8 cellular contexts compared by ENCODE assay signal in the genomic region with DNA sequence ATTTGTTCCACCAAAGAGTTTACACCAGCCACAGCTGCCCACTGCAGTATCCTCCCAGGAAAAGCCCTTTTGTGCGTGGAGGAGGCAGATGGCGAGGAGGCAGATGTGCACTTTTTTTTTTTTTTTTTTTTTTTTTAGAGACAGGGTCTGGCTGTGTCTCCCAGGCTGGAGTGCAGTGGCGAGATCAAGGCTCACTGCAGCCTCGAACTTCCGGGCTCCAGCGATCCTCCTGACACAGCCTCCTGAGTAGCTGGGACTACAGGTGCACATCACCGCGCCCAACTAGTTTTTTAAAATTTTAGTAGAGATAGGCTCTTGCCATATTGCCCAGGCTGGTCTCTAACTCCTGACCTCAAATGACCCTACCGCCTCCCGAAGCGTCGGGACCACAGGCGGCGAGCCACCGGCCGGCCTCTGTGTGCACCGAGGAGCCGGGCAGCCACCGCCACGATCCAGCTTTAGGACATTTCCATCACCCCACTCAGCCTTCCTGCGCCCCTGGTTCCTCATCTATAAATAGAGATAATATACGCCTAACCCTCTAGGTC. TPM values are rescaled to one million over a fixed set of nuclear protein-coding genes. Genes with fewer than 3 reads are reported as not detected.
DNase-seq lines count a peak whose midpoint lies in the region; ATAC-seq, FAIRE-seq and TF ChIP-seq lines count a peak whose summit lies in the region.

No MANE protein-coding gene starts in this region.

- peak overlapping the region; percentile 98 for H3K4me3 ChIP-seq in BLaER1
- peak overlapping the region; percentile 94 for H3K4me3 ChIP-seq in bronchial epithelial cell (ENCODE audit: low read depth, low read length)
- peak overlapping the region; percentile 69 to 88 for H3K4me3 ChIP-seq in mucosa of rectum (ENCODE audit: low read length in 2 of 2)

- H3K4me2 ChIP-seq in BLaER1: peak overlapping the region; percentile 90

- H3K4me1 ChIP-seq in BLaER1 (peaks cover 29% of the 10 kb centered on the region), mucosa of rectum (ENCODE audit: control insufficient read depth in 2 of 2, insufficient read depth in 2 of 2, low read length in 2 of 2) (peaks cover 0 to 8% of the 10 kb centered on the region in 2 donors)

- H3K27ac ChIP-seq in BLaER1 (peak overlapping the region; percentile 54; the same call in 1 of the 2 replicates), mucosa of rectum (ENCODE audit: low read depth in 2 of 2, low read length in 2 of 2) (peak overlapping the region in 1 of 2 donors; percentile 35)

- no peak for TF ChIP-seq CTCF in bronchial epithelial cell (IDR thresholded peaks at IDR 0.05; ENCODE audit: insufficient read depth, low read length, severe bottlenecking)

- H3K27me3 ChIP-seq in BLaER1 (no peaks in the 10 kb centered on the region), bronchial epithelial cell (ENCODE audit: control insufficient read depth, insufficient read depth, low read length) (no peaks in the 10 kb centered on the region), mucosa of rectum (ENCODE audit: control insufficient read depth in 2 of 2, insufficient read depth in 2 of 2, low read length in 2 of 2) (no peaks in the 10 kb centered on the region)

- DNase-seq in HT1080 (ENCODE audit: low read depth) (peak; percentile 4), bronchial epithelial cell (ENCODE audit: low read depth) (no peak), cerebellar nuclear complex (lab: John Stamatoyannopoulos, UW) (no peak), KBM-7 (no peak), DMS153 (lab: John Stamatoyannopoulos, UW) (no peak)

- H3K9ac ChIP-seq in BLaER1: peak overlapping the region; percentile 93
- peak overlapping the region; percentile 57 to 64 for H3K9ac ChIP-seq in mucosa of rectum (ENCODE audit: low read depth in 1 of 2, low read length in 2 of 2)

- ATAC-seq in GM21360 (IDR thresholded peaks at IDR 0.05; ENCODE audit: unreplicated experiment): peak; percentile 16

- FAIRE-seq in bronchial epithelial cell (lab: Jason Lieb, UNC): no peak

- H3K9me3 ChIP-seq in BLaER1 (no peaks in the 10 kb centered on the region), mucosa of rectum (ENCODE audit: control insufficient read depth in 2 of 2, low read length in 2 of 2) (no peaks in the 10 kb centered on the region)

- H3K36me3 ChIP-seq in BLaER1 (peaks cover 27% of the 10 kb centered on the region), bronchial epithelial cell (ENCODE audit: control insufficient read depth, insufficient read depth, low read length) (peaks cover 7% of the 10 kb centered on the region), mucosa of rectum (ENCODE audit: control insufficient read depth in 2 of 2, insufficient read depth in 2 of 2, low read length in 2 of 2) (peaks cover 5 to 8% of the 10 kb centered on the region in 2 donors)

- in situ Hi-C loops in KBM-7 (cut with MboI; ENCODE audit: low pct_unique_long_range_greater_than_20kb, low sequenced_read_pairs): no loop called here

- H4K20me1 ChIP-seq in BLaER1: peaks cover 37% of the 10 kb centered on the region

RNA-seq across cellular contexts. Expression of gene PDCD5, which starts 0.6 kb away (rescaled TPM):
- 239 and 252 TPM in 2 replicates for total RNA-seq in HT1080 (2014; rRNA removed; shearing (Covaris generic))
- polyA plus RNA-seq in HT1080 (2015; cell fraction: cytosol; rRNA removed): 167 and 175 TPM in 2 replicates
- polyA plus RNA-seq in HT1080 (2015; cell fraction: nucleus; rRNA removed): 67.1 and 71.0 TPM in 2 replicates
- total RNA-seq in bronchial epithelial cell: 131 and 159 TPM in 2 replicates
